In genomic region chr16:23401142-23401541, GRCh38 we compare ENCODE assay signal across 19 cellular contexts. TPM values are rescaled to one million over a fixed set of nuclear protein-coding genes. Genes with fewer than 3 reads are reported as not detected.
DNase-seq lines count a peak whose midpoint lies in the region; ATAC-seq and TF ChIP-seq lines count a peak whose summit lies in the region.
"Had no signal": no experiment of that assay in that cellular context is flagged by ENCODE, and none has a peak within 500 bp of the region (broad histone marks: within the 10 kb centered on the region; RNA-seq: fewer than 3 reads in every experiment).

No MANE protein-coding gene starts in this region.

- H4K20me1 ChIP-seq in neural progenitor cell (ENCODE audit: low read depth) = peaks cover 19% of the 10 kb centered on the region

- peaks cover 28% of the 10 kb centered on the region for H3K36me3 Mint-ChIP-seq in neural progenitor cell

- DNase-seq in NCI-H524 (lab: John Stamatoyannopoulos, UW) = peak; percentile 40 to 75
- no peak for DNase-seq in NCI-H524 treated with DMSO at 0.1 percent for 48 hours (lab: John Stamatoyannopoulos, UW)
- peak; percentile 88 to 94 (median 90) for DNase-seq in body of pancreas
- no peak for DNase-seq in neural progenitor cell (ENCODE audit: low spot score)
- DNase-seq in NCI-H1048 (lab: John Stamatoyannopoulos, UW) = no peak
- DNase-seq in stimulated activated CD4-positive, alpha-beta T cell treated with anti-CD3 and anti-CD28 coated beads, Interleukin-15, amount 100 ng/mL, for 24 hours = no peak
- DNase-seq: Calu3; CD8-positive, alpha-beta memory T cell; IMR-90; MV-4-11; NCI-H187; NCI-H69; PC-9; RPMI8226; SHP77; SW 1271 had no signal

- H3K27me3 ChIP-seq in body of pancreas = no peaks in the 10 kb centered on the region
- no peaks in the 10 kb centered on the region for H3K27me3 ChIP-seq in neural progenitor cell

- no peak overlapping the region for H2AFZ ChIP-seq in neural progenitor cell (replicated peaks)
- H2AFZ ChIP-seq: PC-9 had no signal

- H3K4me3 ChIP-seq in body of pancreas (no peak overlapping the region), neural progenitor cell (no peak overlapping the region)
- H3K4me3 ChIP-seq: PC-9, SK-N-MC had no signal

- H3K4me3 Mint-ChIP-seq in neural progenitor cell = no peak overlapping the region
- H3K4me3 Mint-ChIP-seq: CD8-positive, alpha-beta memory T cell had no signal

- no peaks in the 10 kb centered on the region for H3K9me3 ChIP-seq in body of pancreas
- no peaks in the 10 kb centered on the region for H3K9me3 ChIP-seq in neural progenitor cell (ENCODE audit: low read depth)

- H3K4me1 ChIP-seq in body of pancreas (peaks cover 26% of the 10 kb centered on the region), neural progenitor cell (peaks cover 25% of the 10 kb centered on the region)

- no peaks in the 10 kb centered on the region for H3K36me3 ChIP-seq in body of pancreas (replicated peaks in 1 of 2; ENCODE audit: insufficient read depth in 1 of 2, low read depth in 2 of 2)
- no peaks in the 10 kb centered on the region for H3K36me3 ChIP-seq in neural progenitor cell

- peaks cover 28% of the 10 kb centered on the region for H3F3A ChIP-seq in neural progenitor cell (ENCODE audit: low read depth)

- H3K27ac ChIP-seq in body of pancreas (peak overlapping the region; percentile 71 to 79 (median 75)), neural progenitor cell (no peak overlapping the region)
- H3K27ac ChIP-seq: C4-2B, PC-9, SK-N-MC had no signal

- no peak for TF ChIP-seq POLR2A in body of pancreas (IDR thresholded peaks at IDR 0.05)

- no peak overlapping the region for H3K27ac Mint-ChIP-seq in neural progenitor cell

- TF ChIP-seq CTCF in body of pancreas (IDR thresholded peaks at IDR 0.05) = no peak
- no peak for TF ChIP-seq CTCF in neural progenitor cell (IDR thresholded peaks at IDR 0.05)

- no peak overlapping the region for H3K9ac ChIP-seq in neural progenitor cell

- intact Hi-C loops in body of pancreas (cut with DNase I) = no loop called here

- no peaks in the 10 kb centered on the region for H3K9me3 Mint-ChIP-seq in neural progenitor cell
- H3K9me3 Mint-ChIP-seq: CD8-positive, alpha-beta memory T cell had no signal

- no peaks in the 10 kb centered on the region for H3K79me2 ChIP-seq in neural progenitor cell (ENCODE audit: low read depth)

- H3K27me3 Mint-ChIP-seq in neural progenitor cell (ENCODE audit: insufficient read depth, low read depth) = no peaks in the 10 kb centered on the region
- H3K27me3 Mint-ChIP-seq: CD8-positive, alpha-beta memory T cell had no signal

- ATAC-seq in body of pancreas (peak; percentile 99), GM19351 (IDR thresholded peaks at IDR 0.05; ENCODE audit: unreplicated experiment) (no peak)

- 41 to 45% methylated on average over 8 of the region's 8 CpGs for WGBS in body of pancreas, 2 donors

- peaks cover 28% of the 10 kb centered on the region for H3K4me1 Mint-ChIP-seq in neural progenitor cell
- H3K4me1 Mint-ChIP-seq: CD8-positive, alpha-beta memory T cell had no signal

- H3K4me2 ChIP-seq in neural progenitor cell = peak overlapping the region; percentile 84
- H3K4me2 ChIP-seq: PC-9 had no signal

RNA-seq across cellular contexts. Expression of gene COG7, which starts 51.8 kb away (rescaled TPM):
- 10 to 100 TPM; 19.5 to 43.5 TPM for total RNA-seq in body of pancreas
- 19.1 and 21.6 TPM in 2 replicates for total RNA-seq in neural progenitor cell (ENCODE audit: low replicate concordance)

Comparison
In these comparisons a context has a peak if more than half of its experiments do, and no peak if none do; other contexts are left out.
1. DNase-seq: peak in NCI-H524 (2 of 2) and body of pancreas (4 of 4); none in NCI-H524 treated with DMSO at 0.1 percent for 48 hours (single experiment), neural progenitor cell (single experiment), NCI-H1048 (single experiment) and stimulated activated CD4-positive, alpha-beta T cell treated with anti-CD3 and anti-CD28 coated beads, Interleukin-15, amount 100 ng/mL, for 24 hours (single experiment).